In the genomic region with DNA sequence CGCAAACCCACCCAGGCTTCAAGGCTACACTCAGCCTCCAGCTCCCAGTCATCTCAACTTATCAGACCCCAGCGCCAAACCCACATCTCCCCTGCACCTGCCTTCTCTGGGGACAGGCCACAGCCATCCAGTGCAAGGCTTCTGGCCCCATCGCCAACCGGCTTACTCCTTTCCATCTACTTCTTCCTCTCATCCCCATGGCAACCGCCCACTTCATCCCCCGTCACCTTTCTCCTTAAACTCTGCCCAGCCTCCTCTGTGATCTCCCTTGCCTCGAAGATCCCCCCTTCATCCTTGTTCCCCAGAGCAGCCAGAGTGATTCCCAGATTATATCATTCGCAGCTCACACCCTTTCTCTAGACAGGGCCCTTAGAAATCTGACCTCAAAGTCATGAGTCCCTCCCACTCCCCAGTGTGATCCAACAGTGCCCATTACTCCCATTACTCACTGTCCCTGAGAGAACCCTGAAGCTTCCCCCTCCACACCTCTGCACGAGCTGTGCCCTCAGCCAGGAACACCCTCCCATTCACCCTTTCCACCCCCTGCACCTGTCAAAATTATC, we compare ENCODE assay signal across 31 cellular contexts. TPM values are rescaled to one million over a fixed set of nuclear protein-coding genes. Genes with fewer than 3 reads are reported as not detected.
DNase-seq lines count a peak whose midpoint lies in the region; ATAC-seq and TF ChIP-seq lines count a peak whose summit lies in the region.
"Had no signal": no experiment of that assay in that cellular context is flagged by ENCODE, and none has a peak within 500 bp of the region (broad histone marks: within the 10 kb centered on the region; RNA-seq: fewer than 3 reads in every experiment).

No MANE protein-coding gene starts in this region.

- ATAC-seq in CD8-positive, alpha-beta T cell: no peak
- ATAC-seq in activated naive CD8-positive, alpha-beta T cell treated with anti-CD3 and anti-CD28 coated beads, Interleukin-2, amount 50 U/mL, for 24 hours: no peak
- no peak for ATAC-seq in naive B cell (ENCODE audit: low read depth in 2 of 2)
- no peak for ATAC-seq in activated T-cell treated with anti-CD3 and anti-CD28 coated beads, Interleukin-2, amount 50 U/mL, for 4 hours

- H3K36me3 Mint-ChIP-seq in CD8-positive, alpha-beta T cell: no peaks in the 10 kb centered on the region
- H3K36me3 Mint-ChIP-seq in activated naive CD8-positive, alpha-beta T cell treated with anti-CD3 and anti-CD28 coated beads, Interleukin-2, amount 50 U/mL, for 24 hours (ENCODE audit: low read depth): no peaks in the 10 kb centered on the region
- H3K36me3 Mint-ChIP-seq in naive B cell: no peaks in the 10 kb centered on the region
- no peaks in the 10 kb centered on the region for H3K36me3 Mint-ChIP-seq in activated T-cell treated with anti-CD3 and anti-CD28 coated beads, Interleukin-2, amount 50 U/mL, for 4 hours (ENCODE audit: insufficient read depth)
- H3K36me3 Mint-ChIP-seq: brain; CD4-positive, alpha-beta memory T cell; IgD-negative memory B cell had no signal

- no peaks in the 10 kb centered on the region for H3K9me3 ChIP-seq in BLaER1
- H3K9me3 ChIP-seq in CD8-positive, alpha-beta T cell (ENCODE audit: low read length): no peaks in the 10 kb centered on the region
- H3K9me3 ChIP-seq: heart left ventricle, pancreas, right atrium auricular region, SJSA1, thyroid gland had no signal

- H4K20me1 ChIP-seq in BLaER1: no peaks in the 10 kb centered on the region

- peaks cover 28% of the 10 kb centered on the region for H3K4me1 Mint-ChIP-seq in CD8-positive, alpha-beta T cell (ENCODE audit: low read depth)
- H3K4me1 Mint-ChIP-seq in activated naive CD8-positive, alpha-beta T cell treated with anti-CD3 and anti-CD28 coated beads, Interleukin-2, amount 50 U/mL, for 24 hours: peaks cover 28% of the 10 kb centered on the region
- H3K4me1 Mint-ChIP-seq in naive B cell: peaks cover 36 to 45% (median 37%) of the 10 kb centered on the region in 3 donors
- peaks cover 24% of the 10 kb centered on the region for H3K4me1 Mint-ChIP-seq in activated T-cell treated with anti-CD3 and anti-CD28 coated beads, Interleukin-2, amount 50 U/mL, for 4 hours (ENCODE audit: low read depth)

- peak overlapping the region; percentile 36; the same call in 1 of the 2 replicates for H3K9ac ChIP-seq in BLaER1

- H3K4me3 ChIP-seq in BLaER1: no peak overlapping the region; the same call in 1 of the 2 replicates
- no peak overlapping the region for H3K4me3 ChIP-seq in CD8-positive, alpha-beta T cell (ENCODE audit: low read depth, low read length)
- H3K4me3 ChIP-seq: pancreas, right atrium auricular region, SJSA1, thyroid gland had no signal

- H3K27me3 Mint-ChIP-seq in CD8-positive, alpha-beta T cell (ENCODE audit: low read depth): peaks cover 37% of the 10 kb centered on the region
- peaks cover 28% of the 10 kb centered on the region for H3K27me3 Mint-ChIP-seq in activated naive CD8-positive, alpha-beta T cell treated with anti-CD3 and anti-CD28 coated beads, Interleukin-2, amount 50 U/mL, for 24 hours
- H3K27me3 Mint-ChIP-seq in naive B cell: peaks cover 4 to 43% (median 39%) of the 10 kb centered on the region in 3 donors
- H3K27me3 Mint-ChIP-seq in activated T-cell treated with anti-CD3 and anti-CD28 coated beads, Interleukin-2, amount 50 U/mL, for 4 hours (ENCODE audit: low read depth): peaks cover 44% of the 10 kb centered on the region

- no peaks in the 10 kb centered on the region for H3K36me3 ChIP-seq in BLaER1
- H3K36me3 ChIP-seq in CD8-positive, alpha-beta T cell (ENCODE audit: insufficient read depth, low read length): no peaks in the 10 kb centered on the region
- H3K36me3 ChIP-seq: heart left ventricle, pancreas, right atrium auricular region, SJSA1, thyroid gland had no signal

- POLR2A ChIA-PET in CD8-positive, alpha-beta T cell (lab: Charles Lee): no interaction called here

- H3K4me3 Mint-ChIP-seq in CD8-positive, alpha-beta T cell: peak overlapping the region; percentile 6
- no peak overlapping the region for H3K4me3 Mint-ChIP-seq in activated naive CD8-positive, alpha-beta T cell treated with anti-CD3 and anti-CD28 coated beads, Interleukin-2, amount 50 U/mL, for 24 hours
- H3K4me3 Mint-ChIP-seq in naive B cell: peak overlapping the region in 7 of 8 donors; percentile 1 to 84 (median 49)
- H3K4me3 Mint-ChIP-seq in activated T-cell treated with anti-CD3 and anti-CD28 coated beads, Interleukin-2, amount 50 U/mL, for 4 hours: no peak overlapping the region

- CTCF ChIA-PET in CD8-positive, alpha-beta T cell (lab: Charles Lee): no interaction called here

- no peak for TF ChIP-seq CTCF in CD8-positive, alpha-beta T cell (IDR thresholded peaks at IDR 0.05)

- no peaks in the 10 kb centered on the region for H3K9me3 Mint-ChIP-seq in CD8-positive, alpha-beta T cell
- H3K9me3 Mint-ChIP-seq in activated naive CD8-positive, alpha-beta T cell treated with anti-CD3 and anti-CD28 coated beads, Interleukin-2, amount 50 U/mL, for 24 hours: no peaks in the 10 kb centered on the region
- H3K9me3 Mint-ChIP-seq in naive B cell: no peaks in the 10 kb centered on the region
- H3K9me3 Mint-ChIP-seq in activated T-cell treated with anti-CD3 and anti-CD28 coated beads, Interleukin-2, amount 50 U/mL, for 4 hours: no peaks in the 10 kb centered on the region
- H3K9me3 Mint-ChIP-seq: CD4-positive, alpha-beta memory T cell; IgD-negative memory B cell; nephron progenitor cell had no signal

- intact Hi-C loops in CD8-positive, alpha-beta T cell (cut with DNase I, micrococcal nuclease): no loop called here

- H3K27me3 ChIP-seq in BLaER1: peaks cover 50% of the 10 kb centered on the region
- H3K27me3 ChIP-seq in CD8-positive, alpha-beta T cell (ENCODE audit: insufficient read depth, low read length): no peaks in the 10 kb centered on the region
- H3K27me3 ChIP-seq: pancreas, right atrium auricular region, thyroid gland had no signal

- no peak for DNase-seq in CD8-positive, alpha-beta T cell
- no peak for DNase-seq in activated naive CD8-positive, alpha-beta T cell treated with anti-CD3 and anti-CD28 coated beads, Interleukin-2, amount 50 U/mL, for 24 hours
- DNase-seq in naive B cell (no peak), DMS53 (lab: John Stamatoyannopoulos, UW) (no peak), substantia nigra (lab: John Stamatoyannopoulos, UW) (no peak), AG08396 (ENCODE audit: low spot score) (no peak)
- no peak for DNase-seq in activated T-cell treated with anti-CD3 and anti-CD28 coated beads, Interleukin-2, amount 50 U/mL, for 4 hours
- DNase-seq: activated CD4-positive, alpha-beta T cell treated with anti-CD3 and anti-CD28 coated beads for 4 hours; CD4-positive, alpha-beta memory T cell; DMS 273 treated with DMSO at 0.1 percent for 48 hours; effector CD8-positive, alpha-beta T cell; erythroblast; NCI-H2081; NCI-H510A; nephron progenitor cell; NK-92 treated with Interleukin-12 subunit alpha and Interleukin-12 subunit beta, amount 100 ng/mL, for 24 hours; pancreas; stimulated activated CD4-positive, alpha-beta T cell treated with anti-CD3 and anti-CD28 coated beads, Interleukin-12 subunit alpha, Interleukin-12 subunit beta, amount 100 ng/mL, for 4 hours; stimulated activated CD4-positive, alpha-beta T cell treated with anti-CD3 and anti-CD28 coated beads, Interleukin-4, amount 100 ng/mL, for 24 hours; stimulated activated naive CD4-positive, alpha-beta T cell treated with Interleukin-2 at 50 U/mL for 16 hours; T-helper 17 cell; thyroid gland had no signal

- peak overlapping the region; percentile 82 for H3K4me2 ChIP-seq in BLaER1

- no peak overlapping the region for H3K27ac ChIP-seq in BLaER1
- no peak overlapping the region for H3K27ac ChIP-seq in CD8-positive, alpha-beta T cell (ENCODE audit: low read depth, low read length)
- H3K27ac ChIP-seq in substantia nigra (ENCODE audit: low read depth, low read length, poor library complexity, severe bottlenecking): no peak overlapping the region
- H3K27ac ChIP-seq: pancreas, right atrium auricular region, SJSA1, thyroid gland had no signal

- H3K27ac Mint-ChIP-seq in CD8-positive, alpha-beta T cell: no peak overlapping the region
- H3K27ac Mint-ChIP-seq in activated naive CD8-positive, alpha-beta T cell treated with anti-CD3 and anti-CD28 coated beads, Interleukin-2, amount 50 U/mL, for 24 hours: peak overlapping the region; percentile 12
- peak overlapping the region in 4 of 6 donors; percentile 58 to 91 (median 72) for H3K27ac Mint-ChIP-seq in naive B cell
- H3K27ac Mint-ChIP-seq: nephron progenitor cell, T-helper 17 cell had no signal

- H3K4me1 ChIP-seq in BLaER1: peaks cover 64% of the 10 kb centered on the region
- peaks cover 34% of the 10 kb centered on the region for H3K4me1 ChIP-seq in CD8-positive, alpha-beta T cell (ENCODE audit: insufficient read depth, low read length)
- H3K4me1 ChIP-seq: pancreas had no signal

RNA-seq across cellular contexts. Expression of a gene that starts 2.5 kb away (rescaled TPM):
- under 1 TPM in 1 of 2 experiments, not detected in 1; 0.08 TPM for total RNA-seq in CD8-positive, alpha-beta T cell
- under 1 TPM in 3 of 6 donors, not detected in 3; 0.10 to 0.25 (median 0.19) TPM for polyA plus RNA-seq in naive B cell (ENCODE audit: low read depth in 6 of 6)
- under 1 TPM; 0.08 to 0.43 (median 0.18) TPM for total RNA-seq in activated T-cell treated with anti-CD3 and anti-CD28 coated beads, Interleukin-2, amount 50 U/mL, for 4 hours
- polyA plus RNA-seq: CD4-positive, alpha-beta memory T cell; IgD-negative memory B cell had no signal

RNA-seq across cellular contexts. Expression of a gene that starts 26.7 kb away (rescaled TPM):
- total RNA-seq in CD8-positive, alpha-beta T cell: 10 to 100 TPM; 18.4 to 21.6 TPM
- 100 to 1,000 TPM; 103 to 185 (median 109) TPM for polyA plus RNA-seq in naive B cell (ENCODE audit: low read depth in 6 of 6)
- total RNA-seq in activated T-cell treated with anti-CD3 and anti-CD28 coated beads, Interleukin-2, amount 50 U/mL, for 4 hours: 10 to 100 TPM; 64.2 to 69.6 (median 65.9) TPM

RNA-seq across cellular contexts. Expression of a gene that starts 33.4 kb away (rescaled TPM):
- total RNA-seq in CD8-positive, alpha-beta T cell: 100 to 1,000 TPM; 113 to 117 TPM
- 10 to 100 TPM in 1 of 6 donors, 1 to 10 TPM in 5; 2.6 to 12.5 (median 5.3) TPM for polyA plus RNA-seq in naive B cell (ENCODE audit: low read depth in 6 of 6)
- total RNA-seq in activated T-cell treated with anti-CD3 and anti-CD28 coated beads, Interleukin-2, amount 50 U/mL, for 4 hours: 100 to 1,000 TPM; 162 to 182 (median 164) TPM

RNA-seq across cellular contexts. Expression of a gene that starts 33.9 kb away (rescaled TPM):
- 10 to 100 TPM; 26.2 to 26.7 TPM for total RNA-seq in CD8-positive, alpha-beta T cell
- 10 to 100 TPM; 16.0 to 32.2 (median 19.2) TPM for polyA plus RNA-seq in naive B cell (ENCODE audit: low read depth in 6 of 6)
- 10 to 100 TPM; 45.6 to 52.0 (median 47.4) TPM for total RNA-seq in activated T-cell treated with anti-CD3 and anti-CD28 coated beads, Interleukin-2, amount 50 U/mL, for 4 hours

RNA-seq across cellular contexts. Expression of a gene that starts 38.6 kb away (rescaled TPM):
- under 1 TPM; 0.35 to 0.47 TPM for total RNA-seq in CD8-positive, alpha-beta T cell
- polyA plus RNA-seq in naive B cell (ENCODE audit: low read depth in 6 of 6): not detected
- under 1 TPM in 2 of 3 donors, not detected in 1; 0.20 to 0.27 TPM for total RNA-seq in activated T-cell treated with anti-CD3 and anti-CD28 coated beads, Interleukin-2, amount 50 U/mL, for 4 hours
- total RNA-seq: CD4-positive, alpha-beta memory T cell; fibroblast of villous mesenchyme; left lobe of liver; M059J; SJSA1 had no signal
- polyA plus RNA-seq: CD4-positive, alpha-beta memory T cell; IgD-negative memory B cell had no signal

Comparison
In these comparisons a context has a peak if more than half of its experiments do, and no peak if none do; other contexts are left out.
1. H3K4me3 Mint-ChIP-seq: peak in CD8-positive, alpha-beta T cell (single experiment) and naive B cell (7 of 8); none in activated naive CD8-positive, alpha-beta T cell treated with anti-CD3 and anti-CD28 coated beads, Interleukin-2, amount 50 U/mL, for 24 hours (single experiment) and activated T-cell treated with anti-CD3 and anti-CD28 coated beads, Interleukin-2, amount 50 U/mL, for 4 hours (single experiment).